9 cellular contexts compared by ENCODE assay signal in the genomic region with DNA sequence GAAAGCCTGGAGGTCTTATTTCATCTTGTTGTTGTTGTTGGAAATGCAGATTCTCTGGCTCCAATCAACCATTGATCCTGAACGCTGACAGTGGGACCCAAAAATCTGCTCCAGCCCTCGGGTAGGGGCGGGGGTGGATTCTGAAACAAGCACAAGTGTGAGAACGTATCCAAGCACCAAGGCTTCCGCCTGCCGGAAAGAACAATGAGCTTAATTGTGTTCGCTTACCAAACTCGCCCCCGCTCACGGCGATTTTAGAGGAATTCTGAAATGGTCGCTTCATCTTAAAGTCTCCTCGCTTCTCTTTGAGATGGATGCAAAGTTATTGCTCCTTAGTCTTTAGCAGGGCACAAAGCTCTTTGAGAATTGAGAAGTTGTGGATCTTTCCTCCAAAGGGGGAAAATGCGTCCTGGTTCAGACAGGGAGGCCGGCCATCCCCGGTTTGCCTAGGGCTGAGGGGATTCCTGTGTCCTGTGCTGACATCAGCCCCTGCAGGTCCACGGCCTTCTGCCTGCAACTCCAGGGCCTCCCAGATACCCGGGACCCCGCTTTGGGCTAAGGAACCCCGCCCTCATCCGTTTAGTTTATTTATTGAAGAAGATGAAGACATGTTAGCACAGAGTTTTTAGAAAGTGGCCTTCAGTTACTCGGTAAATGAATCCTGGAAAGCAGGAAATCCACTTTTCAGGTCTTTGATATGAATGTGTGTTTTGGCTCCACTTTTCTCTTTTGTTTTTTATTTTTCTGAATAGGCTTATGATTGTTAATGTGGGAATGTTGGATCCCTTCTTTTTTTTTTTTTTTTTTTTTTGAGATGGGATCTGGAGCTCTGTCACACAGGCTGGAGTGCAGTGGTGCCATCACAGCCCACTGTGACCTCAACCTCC.
A peak's percentile ranks its signal among the peaks of the same experiment; 100 is the strongest.
DNase-seq lines count a peak whose midpoint lies in the region; TF ChIP-seq lines count a peak whose summit lies in the region.
"Had no signal": no experiment of that assay in that cellular context is flagged by ENCODE, and none has a peak within 500 bp of the region (broad histone marks: within the 10 kb centered on the region; RNA-seq: fewer than 3 reads in every experiment).

No MANE protein-coding gene starts in this region.

- peak overlapping the region; percentile 8 for H3K9ac ChIP-seq in mesendoderm (ENCODE audit: low read length)
- H3K9ac ChIP-seq in MM.1S (ENCODE audit: low read length) = no peak overlapping the region

- POLR2A ChIA-PET in activated CD4-positive, alpha-beta T cell treated with anti-CD3 and anti-CD28 coated beads, Interleukin-2, amount 10 ng/mL, durations not matched to agents 7 days and 5 days (lab: Charles Lee) = no interaction called here

- no peak overlapping the region for H4K8ac ChIP-seq in mesendoderm (ENCODE audit: low read depth, low read length)

- peaks cover 2% of the 10 kb centered on the region for H3K27me3 Mint-ChIP-seq in endothelial cell (ENCODE audit: unreplicated experiment)
- peaks cover 8% of the 10 kb centered on the region for H3K27me3 Mint-ChIP-seq in activated CD4-positive, alpha-beta T cell treated with anti-CD3 and anti-CD28 coated beads, Interleukin-2, amount 10 ng/mL, durations not matched to agents 7 days and 5 days

- no peak for TF ChIP-seq EP300 in suprapubic skin (IDR thresholded peaks at IDR 0.05)

- H3K4me2 ChIP-seq in mesendoderm (ENCODE audit: low read length) (no peak overlapping the region), MM.1S (ENCODE audit: low read depth, low read length) (no peak overlapping the region)

- H2BK15ac ChIP-seq in mesendoderm (replicated peaks; ENCODE audit: low read depth) = no peak overlapping the region

- H3K9me2 ChIP-seq in MM.1S (replicated peaks; ENCODE audit: insufficient read depth, low read length) = no peaks in the 10 kb centered on the region

- H3K9me3 ChIP-seq in SJCRH30 (replicated peaks) = no peaks in the 10 kb centered on the region
- H3K9me3 ChIP-seq in esophagus (ENCODE audit: control insufficient read depth in 2 of 2, insufficient read depth in 1 of 2, low read depth in 1 of 2, low read length in 1 of 2) = no peaks in the 10 kb centered on the region
- no peaks in the 10 kb centered on the region for H3K9me3 ChIP-seq in suprapubic skin
- H3K9me3 ChIP-seq in MM.1S (replicated peaks; ENCODE audit: insufficient read depth, low read length) = no peaks in the 10 kb centered on the region

- no peaks in the 10 kb centered on the region for H4K20me1 ChIP-seq in MM.1S (ENCODE audit: insufficient read depth, low read length)

- no peak overlapping the region for H3K27ac Mint-ChIP-seq in endothelial cell (ENCODE audit: unreplicated experiment)
- H3K27ac Mint-ChIP-seq in activated CD4-positive, alpha-beta T cell treated with anti-CD3 and anti-CD28 coated beads, Interleukin-2, amount 10 ng/mL, durations not matched to agents 7 days and 5 days = no peak overlapping the region

- H3K4me1 ChIP-seq in SJCRH30 (peaks cover 7% of the 10 kb centered on the region), esophagus (ENCODE audit: control insufficient read depth in 2 of 2, insufficient read depth in 2 of 2, low read length in 1 of 2) (peaks cover 5 to 6% of the 10 kb centered on the region in 2 donors), mesendoderm (ENCODE audit: control insufficient read depth, low read depth, low read length) (peaks cover 10% of the 10 kb centered on the region), suprapubic skin (peaks cover 43% of the 10 kb centered on the region), MM.1S (ENCODE audit: low read length) (no peaks in the 10 kb centered on the region)

- DNase-seq in SJCRH30 = peak; percentile 52 to 66
- DNase-seq in mesendoderm = peak; percentile 68
- DNase-seq in suprapubic skin (ENCODE audit: low spot score in 2 of 2) = no peak
- DNase-seq in MM.1S = no peak
- DNase-seq in endothelial cell (ENCODE audit: low spot score) = no peak
- no peak for DNase-seq in activated CD4-positive, alpha-beta T cell treated with anti-CD3 and anti-CD28 coated beads, Interleukin-2, amount 10 ng/mL, durations not matched to agents 7 days and 5 days
- no peak for DNase-seq in NCI-H345 (lab: John Stamatoyannopoulos, UW)
- DNase-seq: T1000 had no signal

- no peak overlapping the region for H3K18ac ChIP-seq in mesendoderm (ENCODE audit: low read length)

- no peak overlapping the region for H3K23ac ChIP-seq in mesendoderm (ENCODE audit: low read length)

- H2BK5ac ChIP-seq in mesendoderm (ENCODE audit: low read length) = no peak overlapping the region

- H2AFZ ChIP-seq in MM.1S (ENCODE audit: low read length) = no peak overlapping the region

- no peaks in the 10 kb centered on the region for H3K36me3 Mint-ChIP-seq in endothelial cell (ENCODE audit: low read depth, unreplicated experiment)
- H3K36me3 Mint-ChIP-seq in activated CD4-positive, alpha-beta T cell treated with anti-CD3 and anti-CD28 coated beads, Interleukin-2, amount 10 ng/mL, durations not matched to agents 7 days and 5 days (ENCODE audit: low read depth) = no peaks in the 10 kb centered on the region

- no peak for TF ChIP-seq CTCF in suprapubic skin (IDR thresholded peaks at IDR 0.05)
- no peak for TF ChIP-seq CTCF in MM.1S (IDR thresholded peaks at IDR 0.05; ENCODE audit: low read length)
- TF ChIP-seq CTCF in endothelial cell (IDR thresholded peaks at IDR 0.05; ENCODE audit: unreplicated experiment) = no peak

- no peaks in the 10 kb centered on the region for H3K36me3 ChIP-seq in SJCRH30
- no peaks in the 10 kb centered on the region for H3K36me3 ChIP-seq in esophagus (ENCODE audit: control insufficient read depth in 2 of 2, insufficient read depth in 2 of 2, low read length in 1 of 2)
- H3K36me3 ChIP-seq in mesendoderm (ENCODE audit: control insufficient read depth, insufficient read depth, low read length) = no peaks in the 10 kb centered on the region
- H3K36me3 ChIP-seq in suprapubic skin = peaks cover 20% of the 10 kb centered on the region
- no peaks in the 10 kb centered on the region for H3K36me3 ChIP-seq in MM.1S (replicated peaks; ENCODE audit: insufficient read depth, low read length)

- H4K5ac ChIP-seq in mesendoderm (ENCODE audit: low read length) = no peak overlapping the region

- WGBS in esophagus, 2 donors = 30 to 31% methylated on average over 22 of the region's 22 CpGs
- no CpG with 5 or more reads among the region's 22 CpGs for WGBS in mesendoderm (ENCODE audit: extremely low coverage, insufficient coverage, low lambda C conversion rate)
- 55% methylated on average over 22 of the region's 22 CpGs for WGBS in suprapubic skin

- H3K27ac ChIP-seq in SJCRH30 (peak overlapping the region; percentile 82), esophagus (ENCODE audit: low read depth in 2 of 2, low read length in 1 of 2) (peak overlapping the region; percentile 52 to 82), mesendoderm (ENCODE audit: low read depth, low read length) (no peak overlapping the region), suprapubic skin (peak overlapping the region; percentile 63), MM.1S (ENCODE audit: low read length) (no peak overlapping the region)

- H3K79me1 ChIP-seq in mesendoderm (ENCODE audit: low read length) = no peaks in the 10 kb centered on the region

- no peak overlapping the region for H3K4ac ChIP-seq in mesendoderm (ENCODE audit: low read depth, low read length)

- H3K4me3 ChIP-seq in SJCRH30 (peak overlapping the region; percentile 55), esophagus (ENCODE audit: low read depth in 1 of 2, low read length in 2 of 2) (no peak overlapping the region), mesendoderm (ENCODE audit: low read length) (no peak overlapping the region), suprapubic skin (no peak overlapping the region), MM.1S (ENCODE audit: low read length) (no peak overlapping the region)

- no peak overlapping the region for H2AK5ac ChIP-seq in mesendoderm (ENCODE audit: low read length)

- no peaks in the 10 kb centered on the region for H3K9me3 Mint-ChIP-seq in endothelial cell (ENCODE audit: unreplicated experiment)
- no peaks in the 10 kb centered on the region for H3K9me3 Mint-ChIP-seq in activated CD4-positive, alpha-beta T cell treated with anti-CD3 and anti-CD28 coated beads, Interleukin-2, amount 10 ng/mL, durations not matched to agents 7 days and 5 days

- peaks cover 17% of the 10 kb centered on the region for H3K4me1 Mint-ChIP-seq in endothelial cell (ENCODE audit: unreplicated experiment)
- peaks cover 1% of the 10 kb centered on the region for H3K4me1 Mint-ChIP-seq in activated CD4-positive, alpha-beta T cell treated with anti-CD3 and anti-CD28 coated beads, Interleukin-2, amount 10 ng/mL, durations not matched to agents 7 days and 5 days

- H3K27me3 ChIP-seq in SJCRH30 = no peaks in the 10 kb centered on the region; the same call in 1 of the 2 replicates
- no peaks in the 10 kb centered on the region for H3K27me3 ChIP-seq in esophagus (ENCODE audit: control insufficient read depth in 1 of 2, insufficient read depth in 2 of 2, low read length in 2 of 2)
- H3K27me3 ChIP-seq in mesendoderm (ENCODE audit: insufficient read depth, low read length, poor library complexity) = no peaks in the 10 kb centered on the region
- H3K27me3 ChIP-seq in suprapubic skin = no peaks in the 10 kb centered on the region
- peaks cover 81% of the 10 kb centered on the region for H3K27me3 ChIP-seq in MM.1S (replicated peaks; ENCODE audit: insufficient read depth, low read length)

- no peaks in the 10 kb centered on the region for H3K79me2 ChIP-seq in mesendoderm (ENCODE audit: control insufficient read depth, insufficient read depth, low read length)
- no peaks in the 10 kb centered on the region for H3K79me2 ChIP-seq in MM.1S (ENCODE audit: low read length)

- no peak overlapping the region for H3K4me3 Mint-ChIP-seq in endothelial cell (ENCODE audit: unreplicated experiment)
- H3K4me3 Mint-ChIP-seq in activated CD4-positive, alpha-beta T cell treated with anti-CD3 and anti-CD28 coated beads, Interleukin-2, amount 10 ng/mL, durations not matched to agents 7 days and 5 days = no peak overlapping the region

- no peak overlapping the region for H2BK120ac ChIP-seq in mesendoderm (ENCODE audit: low read depth, low read length)

- TF ChIP-seq POLR2A in suprapubic skin (IDR thresholded peaks at IDR 0.05) = no peak

- no peaks in the 10 kb centered on the region for H3F3A ChIP-seq in MM.1S (ENCODE audit: insufficient read depth, low read length)

- H3K56ac ChIP-seq in mesendoderm (ENCODE audit: low read length) = peak overlapping the region; percentile 58

- CTCF ChIA-PET in activated CD4-positive, alpha-beta T cell treated with anti-CD3 and anti-CD28 coated beads, Interleukin-2, amount 10 ng/mL, durations not matched to agents 7 days and 5 days (lab: Charles Lee) = interaction anchor here (0.6 kb wide), 1 partner anchor 466 kb away, joined by 3 read pairs; no protein-coding TSS in a partner anchor

Comparison
In these comparisons a context has a peak if more than half of its experiments do, and no peak if none do; other contexts are left out.
1. DNase-seq: peak in SJCRH30 (2 of 2) and mesendoderm (single experiment); none in suprapubic skin (0 of 2), MM.1S (single experiment), endothelial cell (single experiment), activated CD4-positive, alpha-beta T cell treated with anti-CD3 and anti-CD28 coated beads, Interleukin-2, amount 10 ng/mL, durations not matched to agents 7 days and 5 days (single experiment) and NCI-H345 (single experiment).
2. H3K27ac ChIP-seq: peak in SJCRH30 (single experiment), esophagus (2 of 2) and suprapubic skin (single experiment); none in mesendoderm (single experiment) and MM.1S (single experiment).